In the genomic region with DNA sequence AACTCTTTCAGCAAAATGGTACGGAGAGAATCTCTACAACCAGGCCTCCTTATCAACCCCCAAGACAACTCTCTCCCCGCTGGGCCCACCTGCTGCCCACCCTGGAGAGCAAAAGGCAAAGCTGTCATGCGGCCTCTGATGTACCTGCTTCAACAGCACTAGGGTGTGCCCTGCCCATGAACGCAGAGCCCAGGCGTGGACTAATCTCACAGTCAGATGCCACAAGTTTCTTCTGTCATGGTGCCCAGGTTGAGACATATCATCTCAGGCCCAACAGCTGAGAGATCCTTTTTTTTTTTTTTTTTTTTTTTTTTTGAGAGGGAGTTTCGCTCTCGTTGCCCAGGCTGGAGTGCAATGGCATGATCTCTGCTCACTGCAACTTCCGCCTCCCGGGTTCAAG, we compare ENCODE assay signal across 27 cellular contexts. TPM values are rescaled to one million over a fixed set of nuclear protein-coding genes. Genes with fewer than 3 reads are reported as not detected.
DNase-seq lines count a peak whose midpoint lies in the region; ATAC-seq, FAIRE-seq and TF ChIP-seq lines count a peak whose summit lies in the region.
"Had no signal": no experiment of that assay in that cellular context is flagged by ENCODE, and none has a peak within 500 bp of the region (broad histone marks: within the 10 kb centered on the region; RNA-seq: fewer than 3 reads in every experiment).

No MANE protein-coding gene starts in this region.

- H2BK15ac ChIP-seq in mesenchymal stem cell (ENCODE audit: low read depth, poor library complexity, severe bottlenecking): no peak overlapping the region

- H3K9me3 ChIP-seq in HepG2 (ENCODE audit: low read length) (no peaks in the 10 kb centered on the region), right lobe of liver (no peaks in the 10 kb centered on the region), neural progenitor cell (ENCODE audit: low read depth) (no peaks in the 10 kb centered on the region), psoas muscle (no peaks in the 10 kb centered on the region), mesenchymal stem cell (ENCODE audit: control insufficient read depth, low read length) (no peaks in the 10 kb centered on the region)
- H3K9me3 ChIP-seq: BE2C, BLaER1 had no signal

- no TSS peak for BruUV-seq in HepG2 (replicated peaks; lab: Mats Ljungman, UMichigan)

- H3K27me3 ChIP-seq in HepG2 (ENCODE audit: control insufficient read depth in 1 of 2, insufficient read depth in 2 of 2, low read length in 2 of 2) (no peaks in the 10 kb centered on the region), right lobe of liver (no peaks in the 10 kb centered on the region), neural progenitor cell (no peaks in the 10 kb centered on the region), psoas muscle (ENCODE audit: insufficient read depth in 3 of 3, low read length in 2 of 3) (no peaks in the 10 kb centered on the region), mesenchymal stem cell (ENCODE audit: control insufficient read depth in 1 of 2, insufficient read depth in 1 of 2, low read length in 2 of 2) (peaks cover 0 to 16% of the 10 kb centered on the region in 2 experiments)
- H3K27me3 ChIP-seq: BE2C, BLaER1 had no signal

- H3K4me2 ChIP-seq in HepG2 (ENCODE audit: low read depth, low read length) (no peak overlapping the region), neural progenitor cell (no peak overlapping the region), mesenchymal stem cell (ENCODE audit: low read length, poor library complexity, severe bottlenecking) (no peak overlapping the region)
- H3K4me2 ChIP-seq: BLaER1 had no signal

- no peak overlapping the region for H3K23ac ChIP-seq in mesenchymal stem cell (ENCODE audit: low read length in 2 of 2)

- no peaks in the 10 kb centered on the region for H3K36me3 ChIP-seq in HepG2 (replicated peaks in 1 of 2; ENCODE audit: control insufficient read depth in 1 of 2, insufficient read depth in 2 of 2, low read length in 2 of 2)
- H3K36me3 ChIP-seq in right lobe of liver: no peaks in the 10 kb centered on the region
- H3K36me3 ChIP-seq in neural progenitor cell: no peaks in the 10 kb centered on the region
- H3K36me3 ChIP-seq in psoas muscle (ENCODE audit: insufficient read depth in 1 of 2, low read depth in 1 of 2): peaks cover 0 to 6% of the 10 kb centered on the region in 2 donors
- peaks cover 0 to 48% of the 10 kb centered on the region in 2 experiments for H3K36me3 ChIP-seq in mesenchymal stem cell (ENCODE audit: control insufficient read depth in 1 of 2, insufficient read depth in 2 of 2, low read depth in 1 of 2, low read length in 2 of 2)
- H3K36me3 ChIP-seq: BE2C, BLaER1 had no signal

- peaks cover 26% of the 10 kb centered on the region for H3K79me1 ChIP-seq in mesenchymal stem cell (replicated peaks; ENCODE audit: low read length, poor library complexity, severe bottlenecking)

- H4K8ac ChIP-seq in mesenchymal stem cell (ENCODE audit: low read length): no peak overlapping the region

- H4K20me1 ChIP-seq in HepG2 (ENCODE audit: insufficient read depth, low read length) (no peaks in the 10 kb centered on the region), neural progenitor cell (ENCODE audit: low read depth) (no peaks in the 10 kb centered on the region)
- H4K20me1 ChIP-seq: BLaER1 had no signal

- intact Hi-C loops in HepG2 (cut with micrococcal nuclease; ENCODE audit: unreplicated experiment) (no loop called here), right lobe of liver (cut with DNase I) (no loop called here), psoas muscle (cut with DNase I) (no loop called here)

- no peak overlapping the region for H2AK5ac ChIP-seq in mesenchymal stem cell (ENCODE audit: low read length, severe bottlenecking)

- no peak for TF ChIP-seq EP300 in HepG2 (IDR thresholded peaks at IDR 0.05; ENCODE audit: low read depth in 2 of 2, low read length in 2 of 2)
- no peak for TF ChIP-seq EP300 in HepG2 (CRISPR knock-in tag; IDR thresholded peaks at IDR 0.05; ENCODE audit: borderline replicate concordance)

- 95% methylated on average over 9 of the region's 9 CpGs for WGBS in HepG2 (ENCODE audit: low lambda C conversion rate)
- WGBS in right lobe of liver (ENCODE audit: insufficient coverage, low coverage, low lambda C conversion rate, missing lambda C conversion rate): 100% methylated on average over 4 of the region's 9 CpGs
- 70 to 79% (median 77%) methylated on average over 9 of the region's 9 CpGs for WGBS in psoas muscle, 3 donors
- WGBS in mesenchymal stem cell: 95% methylated on average over 9 of the region's 9 CpGs

- H2AFZ ChIP-seq in HepG2 (ENCODE audit: low read length): no peak overlapping the region
- H2AFZ ChIP-seq in neural progenitor cell (replicated peaks): no peak overlapping the region
- H2AFZ ChIP-seq in mesenchymal stem cell (ENCODE audit: low read depth, low read length): no peak overlapping the region

- H2BK120ac ChIP-seq in mesenchymal stem cell (ENCODE audit: low read depth, low read length): no peak overlapping the region

- no peak overlapping the region for H3K4me3 Mint-ChIP-seq in neural progenitor cell
- H3K4me3 Mint-ChIP-seq: CD14-positive monocyte; CD4-positive, alpha-beta memory T cell; CD4-positive, CD25-positive, alpha-beta regulatory T cell; CD8-positive, alpha-beta memory T cell had no signal

- H3K9me3 Mint-ChIP-seq in neural progenitor cell: no peaks in the 10 kb centered on the region
- H3K9me3 Mint-ChIP-seq: CD4-positive, alpha-beta memory T cell; CD4-positive, CD25-positive, alpha-beta regulatory T cell; CD8-positive, alpha-beta memory T cell had no signal

- H3K27ac ChIP-seq in HepG2 (ENCODE audit: extremely low read length, insufficient read depth, low read length): peak overlapping the region; percentile 54
- no peak overlapping the region for H3K27ac ChIP-seq in right lobe of liver
- no peak overlapping the region for H3K27ac ChIP-seq in neural progenitor cell
- H3K27ac ChIP-seq in psoas muscle: no peak overlapping the region
- no peak overlapping the region for H3K27ac ChIP-seq in mesenchymal stem cell (ENCODE audit: low read length, poor library complexity, severe bottlenecking)
- H3K27ac ChIP-seq: BLaER1 had no signal

- POLR2A ChIA-PET in HepG2 (lab: Yijun Ruan, JAX): interaction anchor here (0.7 to 1.6 kb wide), 2 partner anchors 29 to 57 kb away, joined by 4 read pairs; a partner anchor contains a TSS

- H3K9ac ChIP-seq in HepG2 (ENCODE audit: insufficient read depth, low read depth, low read length) (no peak overlapping the region), neural progenitor cell (no peak overlapping the region), mesenchymal stem cell (ENCODE audit: low read length) (no peak overlapping the region)
- H3K9ac ChIP-seq: BLaER1 had no signal

- H3K27ac Mint-ChIP-seq in neural progenitor cell: no peak overlapping the region
- H3K27ac Mint-ChIP-seq: CD4-positive, alpha-beta memory T cell; CD4-positive, CD25-positive, alpha-beta regulatory T cell had no signal

- no peak overlapping the region for H4K91ac ChIP-seq in mesenchymal stem cell (ENCODE audit: low read length)

- no peak overlapping the region for H2BK5ac ChIP-seq in mesenchymal stem cell (ENCODE audit: low read depth, low read length, poor library complexity, severe bottlenecking)

- TF ChIP-seq POLR2A in HepG2 (IDR thresholded peaks at IDR 0.05; ENCODE audit: insufficient read depth in 1 of 2, low read depth in 2 of 2, low read length in 2 of 2) (no peak), right lobe of liver (IDR thresholded peaks at IDR 0.05) (no peak)

- ATAC-seq in HepG2 (no peak), right lobe of liver (no peak), psoas muscle (peak in 3 of 4 donors; percentile 41 to 69 (median 67)), GM19467 (IDR thresholded peaks at IDR 0.05; ENCODE audit: unreplicated experiment) (no peak)
- ATAC-seq: GM12878 had no signal

- TF ChIP-seq RAD21 in HepG2 (CRISPR knock-in tag; IDR thresholded peaks at IDR 0.05): no peak

- H3K4me3 ChIP-seq in HepG2 (replicated peaks in 1 of 3; ENCODE audit: insufficient read depth in 1 of 3, low read depth in 2 of 3, low read length in 3 of 3): no peak overlapping the region
- H3K4me3 ChIP-seq in right lobe of liver: no peak overlapping the region
- no peak overlapping the region for H3K4me3 ChIP-seq in neural progenitor cell
- H3K4me3 ChIP-seq in psoas muscle: no peak overlapping the region
- H3K4me3 ChIP-seq in mesenchymal stem cell (ENCODE audit: insufficient read depth in 1 of 2, low read depth in 1 of 2, low read length in 2 of 2): no peak overlapping the region
- H3K4me3 ChIP-seq: BLaER1, GM12878 had no signal

- FAIRE-seq in HepG2 (lab: Jason Lieb, UNC): no peak
- FAIRE-seq: A204.1, GM12878, GM12892, GM18507 had no signal

- in situ Hi-C loops in HepG2 (cut with HindIII; ENCODE audit: extremely low pct_ligation_motif_present, low pct_unique_long_range_greater_than_20kb): no loop called here

- CTCF ChIA-PET in HepG2 (lab: Yijun Ruan, JAX; ENCODE audit: low intra/inter-chr PET ratio, low total read pairs): no interaction called here

- H3K4me1 ChIP-seq in HepG2 (ENCODE audit: insufficient read depth, low read length) (peaks cover 17% of the 10 kb centered on the region), right lobe of liver (no peaks in the 10 kb centered on the region), neural progenitor cell (no peaks in the 10 kb centered on the region), psoas muscle (no peaks in the 10 kb centered on the region), mesenchymal stem cell (ENCODE audit: control insufficient read depth, insufficient read depth, low read depth, low read length) (no peaks in the 10 kb centered on the region)
- H3K4me1 ChIP-seq: BE2C had no signal

- no peaks in the 10 kb centered on the region for H3F3A ChIP-seq in neural progenitor cell (ENCODE audit: low read depth)

- H3K18ac ChIP-seq in mesenchymal stem cell (ENCODE audit: low read depth in 1 of 2, low read length in 2 of 2): no peak overlapping the region

- no peak overlapping the region for H3K4ac ChIP-seq in mesenchymal stem cell (ENCODE audit: low read depth in 1 of 2, low read length in 2 of 2)

- no peaks in the 10 kb centered on the region for H3K79me2 ChIP-seq in HepG2 (ENCODE audit: insufficient read depth, low read length)
- H3K79me2 ChIP-seq in neural progenitor cell (ENCODE audit: low read depth): no peaks in the 10 kb centered on the region

- H3K27me3 Mint-ChIP-seq in neural progenitor cell (ENCODE audit: insufficient read depth, low read depth): no peaks in the 10 kb centered on the region
- H3K27me3 Mint-ChIP-seq: CD4-positive, alpha-beta memory T cell; CD4-positive, CD25-positive, alpha-beta regulatory T cell had no signal

- peaks cover 4% of the 10 kb centered on the region for H3K36me3 Mint-ChIP-seq in neural progenitor cell
- H3K36me3 Mint-ChIP-seq: CD14-positive monocyte; CD4-positive, alpha-beta memory T cell; CD4-positive, CD25-positive, alpha-beta regulatory T cell; CD8-positive, alpha-beta memory T cell had no signal

- no peak for TF ChIP-seq CTCF in HepG2 (CRISPR knock-in tag; IDR thresholded peaks at IDR 0.05)
- no peak for TF ChIP-seq CTCF in right lobe of liver (IDR thresholded peaks at IDR 0.05)
- TF ChIP-seq CTCF in neural progenitor cell (IDR thresholded peaks at IDR 0.05): no peak
- no peak for TF ChIP-seq CTCF in psoas muscle (IDR thresholded peaks at IDR 0.05)

- no peak overlapping the region for H2BK12ac ChIP-seq in mesenchymal stem cell (ENCODE audit: low read length in 2 of 2)

- no peak for DNase-seq in HepG2 (ENCODE audit: low spot score)
- DNase-seq in right lobe of liver: no peak
- DNase-seq in neural progenitor cell (ENCODE audit: low spot score): peak; percentile 1
- no peak for DNase-seq in psoas muscle
- no peak for DNase-seq in NCI-H345 (lab: John Stamatoyannopoulos, UW)
- DNase-seq in mesenchymal stem cell: no peak
- DNase-seq: 8988T; ACHN; BE2C; C1 segment of cervical spinal cord; CD4-positive, alpha-beta memory T cell; CD4-positive, CD25-positive, alpha-beta regulatory T cell; CD8-positive, alpha-beta memory T cell; COR-L47; DMS153; DMS53; DMS79; DND-41; EL; GDM1 had no signal

- H3K4me1 Mint-ChIP-seq in neural progenitor cell: no peaks in the 10 kb centered on the region
- H3K4me1 Mint-ChIP-seq: CD14-positive monocyte; CD4-positive, alpha-beta memory T cell; CD8-positive, alpha-beta memory T cell had no signal

- no peak overlapping the region for H3K14ac ChIP-seq in mesenchymal stem cell (ENCODE audit: low read length in 2 of 2)

RNA-seq across cellular contexts. Expression of a gene that starts 26.3 kb away (rescaled TPM):
- total RNA-seq in HepG2 (2016; rRNA removed; fragmentation: Illumina TruSeq; extraction: Trizol) (47.4 and 91.4 TPM in 2 replicates), right lobe of liver (100 to 1,000 TPM in 2 of 6 experiments, 10 to 100 TPM in 4; 36.0 to 180 (median 73.8) TPM), neural progenitor cell (ENCODE audit: low replicate concordance) (12.0 and 58.0 TPM in 2 replicates), psoas muscle (10 to 100 TPM; 40.2 to 79.1 (median 54.7) TPM)
- total RNA-seq in HepG2 (2016; cell fraction: cytosol; rRNA removed; fragmentation: Illumina TruSeq; extraction: Trizol; ENCODE audit: low read depth): 129 and 134 TPM in 2 replicates
- 39.6 and 94.5 TPM in 2 replicates for total RNA-seq in HepG2 (2016; cell fraction: insoluble cytoplasmic fraction; rRNA removed; fragmentation: Illumina TruSeq; extraction: Trizol)
- total RNA-seq in HepG2 (2016; cell fraction: membrane; rRNA removed; fragmentation: Illumina TruSeq; extraction: Trizol): 171 and 186 TPM in 2 replicates
- 92.1 and 130 TPM in 2 replicates for total RNA-seq in HepG2 (2016; cell fraction: nucleus; rRNA removed; fragmentation: Illumina TruSeq; extraction: Trizol)
- polyA plus RNA-seq in HepG2 (2011; rRNA removed) (95.9 and 105 TPM in 2 replicates), psoas muscle (10 to 100 TPM; 27.1 to 45.5 (median 43.7) TPM)
- 36.7 and 62.3 TPM in 2 replicates for polyA plus RNA-seq in HepG2 (2011; cell fraction: cytosol; rRNA removed)
- 581 and 754 TPM in 2 replicates for polyA plus RNA-seq in HepG2 (2011; cell fraction: nucleus; rRNA removed)
- polyA plus RNA-seq in HepG2 (2012): 65.4 and 92.2 TPM in 2 replicates
- 354 and 372 TPM in 2 replicates for polyA plus RNA-seq in HepG2 (2016; cell fraction: cytosol; fragmentation: Illumina TruSeq; extraction: Trizol; ENCODE audit: low read depth)
- 107 and 130 TPM in 2 replicates for polyA plus RNA-seq in HepG2 (2016; cell fraction: insoluble cytoplasmic fraction; fragmentation: Illumina TruSeq; extraction: Trizol; ENCODE audit: low read depth)
- 352 and 381 TPM in 2 replicates for polyA plus RNA-seq in HepG2 (2016; cell fraction: membrane; fragmentation: Illumina TruSeq; extraction: Trizol; ENCODE audit: low read depth)
- 510 and 535 TPM in 2 replicates for polyA plus RNA-seq in HepG2 (2016; cell fraction: nucleus; fragmentation: Illumina TruSeq; extraction: Trizol; ENCODE audit: insufficient read depth, low read depth)
- polyA minus RNA-seq in HepG2 (2011; rRNA and poly(A)+ RNA removed; ENCODE audit: low replicate concordance): 23.9 and 51.3 TPM in 2 replicates
- 24.3 and 27.0 TPM in 2 replicates for polyA minus RNA-seq in HepG2 (2011; cell fraction: cytosol; rRNA and poly(A)+ RNA removed)
- polyA minus RNA-seq in HepG2 (2011; cell fraction: nucleus; rRNA and poly(A)+ RNA removed): 61.3 and 75.8 TPM in 2 replicates
- polyA plus RNA-seq in mesenchymal stem cell (2013, experiment 1 of 2): 85.3 TPM
- polyA plus RNA-seq in mesenchymal stem cell (2013, experiment 2 of 2): 84.2 TPM

RNA-seq across cellular contexts. Expression of a gene that starts 29.5 kb away (rescaled TPM):
- total RNA-seq in HepG2 (2016; rRNA removed; fragmentation: Illumina TruSeq; extraction: Trizol) (51.5 and 61.5 TPM in 2 replicates), right lobe of liver (100 to 1,000 TPM in 2 of 6 experiments, 10 to 100 TPM in 4; 37.0 to 118 (median 65.5) TPM), neural progenitor cell (ENCODE audit: low replicate concordance) (0.47 and 10.9 TPM in 2 replicates), psoas muscle (1 to 10 TPM; 1.7 to 4.6 (median 2.6) TPM)
- total RNA-seq in HepG2 (2016; cell fraction: cytosol; rRNA removed; fragmentation: Illumina TruSeq; extraction: Trizol; ENCODE audit: low read depth): 59.8 and 81.2 TPM in 2 replicates
- 46.5 and 57.9 TPM in 2 replicates for total RNA-seq in HepG2 (2016; cell fraction: insoluble cytoplasmic fraction; rRNA removed; fragmentation: Illumina TruSeq; extraction: Trizol)
- total RNA-seq in HepG2 (2016; cell fraction: membrane; rRNA removed; fragmentation: Illumina TruSeq; extraction: Trizol): 59.4 and 77.4 TPM in 2 replicates
- 31.7 and 32.4 TPM in 2 replicates for total RNA-seq in HepG2 (2016; cell fraction: nucleus; rRNA removed; fragmentation: Illumina TruSeq; extraction: Trizol)
- polyA plus RNA-seq in HepG2 (2011; rRNA removed) (13.0 and 23.5 TPM in 2 replicates), psoas muscle (1 to 10 TPM; 3.1 to 5.1 (median 4.4) TPM)
- 20.4 and 43.4 TPM in 2 replicates for polyA plus RNA-seq in HepG2 (2011; cell fraction: cytosol; rRNA removed)
- polyA plus RNA-seq in HepG2 (2011; cell fraction: nucleus; rRNA removed): 145 and 202 TPM in 2 replicates
- polyA plus RNA-seq in HepG2 (2012): 14.6 and 20.3 TPM in 2 replicates
- 90.7 and 108 TPM in 2 replicates for polyA plus RNA-seq in HepG2 (2016; cell fraction: cytosol; fragmentation: Illumina TruSeq; extraction: Trizol; ENCODE audit: low read depth)
- 72.4 and 82.2 TPM in 2 replicates for polyA plus RNA-seq in HepG2 (2016; cell fraction: insoluble cytoplasmic fraction; fragmentation: Illumina TruSeq; extraction: Trizol; ENCODE audit: low read depth)
- polyA plus RNA-seq in HepG2 (2016; cell fraction: membrane; fragmentation: Illumina TruSeq; extraction: Trizol; ENCODE audit: low read depth): 75.9 and 77.5 TPM in 2 replicates
- 89.9 and 96.0 TPM in 2 replicates for polyA plus RNA-seq in HepG2 (2016; cell fraction: nucleus; fragmentation: Illumina TruSeq; extraction: Trizol; ENCODE audit: insufficient read depth, low read depth)
- polyA minus RNA-seq in HepG2 (2011; rRNA and poly(A)+ RNA removed; ENCODE audit: low replicate concordance): 2.1 and 20.3 TPM in 2 replicates
- 22.2 and 31.7 TPM in 2 replicates for polyA minus RNA-seq in HepG2 (2011; cell fraction: cytosol; rRNA and poly(A)+ RNA removed)
- 13.2 and 15.8 TPM in 2 replicates for polyA minus RNA-seq in HepG2 (2011; cell fraction: nucleus; rRNA and poly(A)+ RNA removed)
- polyA plus RNA-seq in mesenchymal stem cell (2013, experiment 1 of 2): 1.8 TPM
- 1.9 TPM for polyA plus RNA-seq in mesenchymal stem cell (2013, experiment 2 of 2)

RNA-seq across cellular contexts. Expression of a gene that starts 58.1 kb away (rescaled TPM):
- total RNA-seq in HepG2 (2016; rRNA removed; fragmentation: Illumina TruSeq; extraction: Trizol) (40.2 and 41.9 TPM in 2 replicates), right lobe of liver (10 to 100 TPM; 18.7 to 68.9 (median 31.9) TPM), neural progenitor cell (ENCODE audit: low replicate concordance) (8.2 and 26.8 TPM in 2 replicates), psoas muscle (10 to 100 TPM; 10.7 to 18.2 (median 14.9) TPM)
- 34.8 and 37.0 TPM in 2 replicates for total RNA-seq in HepG2 (2016; cell fraction: cytosol; rRNA removed; fragmentation: Illumina TruSeq; extraction: Trizol; ENCODE audit: low read depth)
- 37.7 and 46.6 TPM in 2 replicates for total RNA-seq in HepG2 (2016; cell fraction: insoluble cytoplasmic fraction; rRNA removed; fragmentation: Illumina TruSeq; extraction: Trizol)
- total RNA-seq in HepG2 (2016; cell fraction: membrane; rRNA removed; fragmentation: Illumina TruSeq; extraction: Trizol): 18.3 and 22.0 TPM in 2 replicates
- total RNA-seq in HepG2 (2016; cell fraction: nucleus; rRNA removed; fragmentation: Illumina TruSeq; extraction: Trizol): 23.9 and 24.8 TPM in 2 replicates
- polyA plus RNA-seq in HepG2 (2011; rRNA removed) (23.0 and 32.8 TPM in 2 replicates), psoas muscle (10 to 100 TPM; 28.4 to 54.8 (median 43.6) TPM)
- 17.1 and 24.8 TPM in 2 replicates for polyA plus RNA-seq in HepG2 (2011; cell fraction: cytosol; rRNA removed)
- polyA plus RNA-seq in HepG2 (2011; cell fraction: nucleus; rRNA removed): 93.0 and 104 TPM in 2 replicates
- polyA plus RNA-seq in HepG2 (2012): 16.8 and 17.7 TPM in 2 replicates
- polyA plus RNA-seq in HepG2 (2016; cell fraction: cytosol; fragmentation: Illumina TruSeq; extraction: Trizol; ENCODE audit: low read depth): 4.5 and 5.1 TPM in 2 replicates
- polyA plus RNA-seq in HepG2 (2016; cell fraction: insoluble cytoplasmic fraction; fragmentation: Illumina TruSeq; extraction: Trizol; ENCODE audit: low read depth): 36.0 and 43.8 TPM in 2 replicates
- 9.1 and 10.0 TPM in 2 replicates for polyA plus RNA-seq in HepG2 (2016; cell fraction: membrane; fragmentation: Illumina TruSeq; extraction: Trizol; ENCODE audit: low read depth)
- polyA plus RNA-seq in HepG2 (2016; cell fraction: nucleus; fragmentation: Illumina TruSeq; extraction: Trizol; ENCODE audit: insufficient read depth, low read depth): 70.9 and 80.9 TPM in 2 replicates
- polyA minus RNA-seq in HepG2 (2011; rRNA and poly(A)+ RNA removed; ENCODE audit: low replicate concordance): 12.8 and 40.1 TPM in 2 replicates
- 9.3 and 9.5 TPM in 2 replicates for polyA minus RNA-seq in HepG2 (2011; cell fraction: cytosol; rRNA and poly(A)+ RNA removed)
- polyA minus RNA-seq in HepG2 (2011; cell fraction: nucleus; rRNA and poly(A)+ RNA removed): 13.8 and 15.9 TPM in 2 replicates
- 11.5 TPM for polyA plus RNA-seq in mesenchymal stem cell (2013, experiment 1 of 2)
- polyA plus RNA-seq in mesenchymal stem cell (2013, experiment 2 of 2): 11.8 TPM

RNA-seq across cellular contexts. Expression of a gene that starts 58.1 kb away (rescaled TPM):
- 33.7 and 51.1 TPM in 2 replicates for total RNA-seq in HepG2 (2016; rRNA removed; fragmentation: Illumina TruSeq; extraction: Trizol)
- total RNA-seq in HepG2 (2016; cell fraction: cytosol; rRNA removed; fragmentation: Illumina TruSeq; extraction: Trizol; ENCODE audit: low read depth): 9.6 and 11.5 TPM in 2 replicates
- total RNA-seq in HepG2 (2016; cell fraction: insoluble cytoplasmic fraction; rRNA removed; fragmentation: Illumina TruSeq; extraction: Trizol): 31.8 and 53.2 TPM in 2 replicates
- total RNA-seq in HepG2 (2016; cell fraction: membrane; rRNA removed; fragmentation: Illumina TruSeq; extraction: Trizol): 22.2 and 23.1 TPM in 2 replicates
- total RNA-seq in HepG2 (2016; cell fraction: nucleus; rRNA removed; fragmentation: Illumina TruSeq; extraction: Trizol): 37.5 and 46.0 TPM in 2 replicates
- polyA plus RNA-seq in HepG2 (2011; rRNA removed): 32.0 and 42.8 TPM in 2 replicates
- polyA plus RNA-seq in HepG2 (2011; cell fraction: cytosol; rRNA removed): 48.5 and 49.6 TPM in 2 replicates
- polyA plus RNA-seq in HepG2 (2011; cell fraction: nucleus; rRNA removed): 123 and 125 TPM in 2 replicates
- polyA plus RNA-seq in HepG2 (2012): 26.6 and 30.7 TPM in 2 replicates
- 8.8 and 9.1 TPM in 2 replicates for polyA plus RNA-seq in HepG2 (2016; cell fraction: cytosol; fragmentation: Illumina TruSeq; extraction: Trizol; ENCODE audit: low read depth)
- 30.0 and 34.6 TPM in 2 replicates for polyA plus RNA-seq in HepG2 (2016; cell fraction: insoluble cytoplasmic fraction; fragmentation: Illumina TruSeq; extraction: Trizol; ENCODE audit: low read depth)
- polyA plus RNA-seq in HepG2 (2016; cell fraction: membrane; fragmentation: Illumina TruSeq; extraction: Trizol; ENCODE audit: low read depth): 12.6 and 13.5 TPM in 2 replicates
- polyA plus RNA-seq in HepG2 (2016; cell fraction: nucleus; fragmentation: Illumina TruSeq; extraction: Trizol; ENCODE audit: insufficient read depth, low read depth): 86.0 and 91.0 TPM in 2 replicates
- 28.5 and 35.1 TPM in 2 replicates for polyA minus RNA-seq in HepG2 (2011; rRNA and poly(A)+ RNA removed; ENCODE audit: low replicate concordance)
- polyA minus RNA-seq in HepG2 (2011; cell fraction: cytosol; rRNA and poly(A)+ RNA removed): 10.4 and 12.4 TPM in 2 replicates
- polyA minus RNA-seq in HepG2 (2011; cell fraction: nucleus; rRNA and poly(A)+ RNA removed): 55.9 and 67.1 TPM in 2 replicates
- 10 to 100 TPM; 16.0 to 22.2 (median 20.2) TPM for total RNA-seq in right lobe of liver
- total RNA-seq in neural progenitor cell (ENCODE audit: low replicate concordance): 18.3 and 32.6 TPM in 2 replicates
- total RNA-seq in psoas muscle: 10 to 100 TPM; 22.9 to 38.9 (median 32.6) TPM
- polyA plus RNA-seq in psoas muscle: 10 to 100 TPM; 31.7 to 74.0 (median 32.4) TPM
- polyA plus RNA-seq in mesenchymal stem cell (2013, experiment 1 of 2): 13.5 TPM
- polyA plus RNA-seq in mesenchymal stem cell (2013, experiment 2 of 2): 14.0 TPM

Comparison
In these comparisons a context has a peak if more than half of its experiments do, and no peak if none do; other contexts are left out.
1. ATAC-seq: peak in psoas muscle (3 of 4); none in HepG2 (single experiment), right lobe of liver (0 of 4) and GM19467 (single experiment).